ENCODE assay signal across 18 cellular contexts in genomic region chr1:163072658-163073057, GRCh38. TPM values are rescaled to one million over a fixed set of nuclear protein-coding genes. Genes with fewer than 3 reads are reported as not detected.
DNase-seq lines count a peak whose midpoint lies in the region; ATAC-seq, FAIRE-seq and TF ChIP-seq lines count a peak whose summit lies in the region.
"Had no signal": no experiment of that assay in that cellular context is flagged by ENCODE, and none has a peak within 500 bp of the region (broad histone marks: within the 10 kb centered on the region; RNA-seq: fewer than 3 reads in every experiment).

No MANE protein-coding gene starts in this region.

- no peak for FAIRE-seq in urothelium cell line (lab: Jason Lieb, UNC)
- FAIRE-seq: H1 had no signal

- ATAC-seq in gastroesophageal sphincter = no peak
- ATAC-seq in GM19463 (IDR thresholded peaks at IDR 0.05; ENCODE audit: unreplicated experiment) = no peak
- no peak for ATAC-seq in HG02588 (IDR thresholded peaks at IDR 0.05; ENCODE audit: unreplicated experiment)
- ATAC-seq: stimulated activated memory B cell treated with anti-CD40 and anti-IgM and Interleukin-4, amounts not matched to agents 10 μg/mL and 1 μg/mL and 100 μg/mL, for 72 hours had no signal

- peak overlapping the region in 3 of 4 donors; percentile 59 to 74 (median 64) for H3K27ac ChIP-seq in gastroesophageal sphincter

- no peak for TF ChIP-seq CTCF in gastroesophageal sphincter (IDR thresholded peaks at IDR 0.05)

- H3K4me1 ChIP-seq in gastroesophageal sphincter = peaks cover 0 to 69% (median 2%) of the 10 kb centered on the region in 3 donors

- no peak for TF ChIP-seq EP300 in gastroesophageal sphincter (IDR thresholded peaks at IDR 0.05)

- H3K27me3 ChIP-seq in gastroesophageal sphincter = no peaks in the 10 kb centered on the region

- TF ChIP-seq POLR2A in gastroesophageal sphincter (IDR thresholded peaks at IDR 0.05) = no peak

- peak; percentile 60 for DNase-seq in HT1080 (ENCODE audit: low read depth)
- peak; percentile 38 for DNase-seq in astrocyte of the hippocampus (ENCODE audit: low read depth, low spot score)
- peak; percentile 21 for DNase-seq in urothelium cell line (ENCODE audit: low spot score)
- no peak for DNase-seq in HuH-7.5 (ENCODE audit: low spot score)
- DNase-seq: activated CD4-positive, alpha-beta T cell treated with anti-CD3 and anti-CD28 coated beads for 48 hours; activated CD8-positive, alpha-beta memory T cell treated with anti-CD3 and anti-CD28 coated beads, Interleukin-2, amount 50 U/mL, for 48 hours; aorta; MM.1S; NCI-H187; NCI-H510A treated with DMSO at 0.1 percent for 48 hours; trophoblast cell had no signal

- H3K9me3 ChIP-seq in gastroesophageal sphincter = no peaks in the 10 kb centered on the region

- WGBS in gastroesophageal sphincter (ENCODE audit: low coverage in 1 of 2), 2 donors = 92 to 95% methylated on average over 1 of the region's 1 CpG

- peaks cover 0 to 27% of the 10 kb centered on the region in 2 donors for H3K36me3 ChIP-seq in gastroesophageal sphincter

- H3K4me3 ChIP-seq in gastroesophageal sphincter = no peak overlapping the region

RNA-seq across cellular contexts. Expression of gene RGS4, which starts 3.5 kb away (rescaled TPM):
- 150 and 167 TPM in 2 replicates for total RNA-seq in HT1080 (2014; rRNA removed; shearing (Covaris generic))
- polyA plus RNA-seq in HT1080 (2015; cell fraction: cytosol; rRNA removed) = 226 and 295 TPM in 2 replicates
- 277 and 305 TPM in 2 replicates for polyA plus RNA-seq in HT1080 (2015; cell fraction: nucleus; rRNA removed)
- 100 to 1,000 TPM in 1 of 4 donors, 10 to 100 TPM in 3; 12.0 to 121 (median 66.8) TPM for total RNA-seq in gastroesophageal sphincter
- total RNA-seq: SK-MEL-5 had no signal
- polyA plus RNA-seq: CD14-positive monocyte had no signal
